Comparison of ENCODE assay signal across 16 cellular contexts in the genomic region with DNA sequence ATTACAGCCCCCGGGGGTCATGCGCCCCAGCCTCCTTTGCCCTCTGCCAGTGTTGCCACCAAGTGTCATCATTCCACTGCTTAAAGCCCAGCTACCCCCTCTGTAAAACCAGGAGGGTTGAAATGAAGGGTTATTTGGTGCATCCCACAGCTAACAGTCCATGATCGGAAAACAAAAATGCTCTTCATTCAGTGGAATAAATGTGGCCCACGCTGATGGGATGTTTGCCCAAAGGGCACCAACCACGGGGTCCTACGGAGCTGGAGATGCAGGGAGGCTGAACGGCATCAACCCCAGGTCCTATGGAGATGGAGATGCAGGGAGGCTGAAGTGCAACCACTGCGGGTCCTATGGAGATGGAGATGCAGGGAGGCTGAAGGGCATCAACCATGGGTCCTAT.
DNase-seq lines count a peak whose midpoint lies in the region; ATAC-seq and TF ChIP-seq lines count a peak whose summit lies in the region.
"Had no signal": no experiment of that assay in that cellular context is flagged by ENCODE, and none has a peak within 500 bp of the region (broad histone marks: within the 10 kb centered on the region; RNA-seq: fewer than 3 reads in every experiment).

No MANE protein-coding gene starts in this region.

- ATAC-seq in HG03442 (IDR thresholded peaks at IDR 0.05; ENCODE audit: unreplicated experiment), result no peak
- ATAC-seq: GM23338, HepG2 had no signal

- no peaks in the 10 kb centered on the region for H3K36me3 ChIP-seq in colonic mucosa

- no peaks in the 10 kb centered on the region for H3K4me1 Mint-ChIP-seq in chondrocyte (ENCODE audit: low read depth)
- no peaks in the 10 kb centered on the region for H3K4me1 Mint-ChIP-seq in endothelial cell (ENCODE audit: unreplicated experiment)
- no peaks in the 10 kb centered on the region for H3K4me1 Mint-ChIP-seq in nephron progenitor cell
- H3K4me1 Mint-ChIP-seq: GM23338 had no signal

- no peak overlapping the region for H3K9ac ChIP-seq in colonic mucosa (ENCODE audit: low read depth in 2 of 2, low read length in 2 of 2)

- H3K9me3 Mint-ChIP-seq in chondrocyte (ENCODE audit: low read depth) (peaks cover 26% of the 10 kb centered on the region), endothelial cell (ENCODE audit: unreplicated experiment) (peaks cover 14% of the 10 kb centered on the region), nephron progenitor cell (peaks cover 36% of the 10 kb centered on the region)

- intact Hi-C loops in colonic mucosa (cut with DNase I), result no loop called here

- no peak overlapping the region for H3K4me3 Mint-ChIP-seq in chondrocyte (ENCODE audit: unreplicated experiment)
- peak overlapping the region; percentile 23 for H3K4me3 Mint-ChIP-seq in endothelial cell (ENCODE audit: unreplicated experiment)
- no peak overlapping the region for H3K4me3 Mint-ChIP-seq in nephron progenitor cell
- H3K4me3 Mint-ChIP-seq: CD4-positive, alpha-beta T cell; GM23338 had no signal

- no peaks in the 10 kb centered on the region for H3K27me3 ChIP-seq in colonic mucosa

- H3K27ac Mint-ChIP-seq in chondrocyte (ENCODE audit: unreplicated experiment) (no peak overlapping the region), endothelial cell (ENCODE audit: unreplicated experiment) (no peak overlapping the region), nephron progenitor cell (peak overlapping the region; percentile 29)
- H3K27ac Mint-ChIP-seq: CD4-positive, alpha-beta T cell; GM23338 had no signal

- H3K27ac ChIP-seq in colonic mucosa, result no peak overlapping the region
- H3K27ac ChIP-seq: C4-2B had no signal

- no peak for TF ChIP-seq CTCF in chondrocyte (IDR thresholded peaks at IDR 0.05)
- TF ChIP-seq CTCF in endothelial cell (IDR thresholded peaks at IDR 0.05; ENCODE audit: unreplicated experiment), result no peak
- TF ChIP-seq CTCF in nephron progenitor cell (IDR thresholded peaks at IDR 0.05), result no peak
- TF ChIP-seq CTCF in colonic mucosa (IDR thresholded peaks at IDR 0.05), result no peak

- H3K27me3 Mint-ChIP-seq in chondrocyte (ENCODE audit: low read depth) (no peaks in the 10 kb centered on the region), endothelial cell (ENCODE audit: unreplicated experiment) (peaks cover 8% of the 10 kb centered on the region), nephron progenitor cell (ENCODE audit: low read depth, poor library complexity) (peaks cover 37% of the 10 kb centered on the region)
- H3K27me3 Mint-ChIP-seq: CD4-positive, alpha-beta T cell had no signal

- H3K36me3 Mint-ChIP-seq in chondrocyte (ENCODE audit: low read depth) (no peaks in the 10 kb centered on the region), endothelial cell (ENCODE audit: low read depth, unreplicated experiment) (peaks cover 9% of the 10 kb centered on the region), nephron progenitor cell (ENCODE audit: low read depth) (peaks cover 7% of the 10 kb centered on the region)

- peak; percentile 40 for DNase-seq in chondrocyte (ENCODE audit: low spot score)
- DNase-seq in endothelial cell (ENCODE audit: low spot score), result no peak
- no peak for DNase-seq in nephron progenitor cell
- peak; percentile 27 for DNase-seq in ureter (ENCODE audit: low spot score)
- no peak for DNase-seq in AG08396 (ENCODE audit: low spot score)
- DNase-seq in colonic mucosa, result no peak
- DNase-seq: ACHN; AML-193; Caco-2; CD4-positive, alpha-beta T cell; GDM1; HCEC 1CT had no signal

- no peaks in the 10 kb centered on the region for H3K4me1 ChIP-seq in colonic mucosa
- H3K4me1 ChIP-seq: Caco-2 had no signal

- no peaks in the 10 kb centered on the region for H3K9me3 ChIP-seq in colonic mucosa

- no peak overlapping the region for H3K4me3 ChIP-seq in colonic mucosa
- H3K4me3 ChIP-seq: GM23338 had no signal

Comparison
In these comparisons a context has a peak if more than half of its experiments do, and no peak if none do; other contexts are left out.
1. DNase-seq: peak in chondrocyte (single experiment) and ureter (single experiment); none in endothelial cell (single experiment), nephron progenitor cell (single experiment), AG08396 (single experiment) and colonic mucosa (single experiment).